1 cellular context compared by ENCODE assay signal in genomic region chr11:64225608-64226506, GRCh38.
TF ChIP-seq lines count a peak whose summit lies in the region.

A gene with protein sequence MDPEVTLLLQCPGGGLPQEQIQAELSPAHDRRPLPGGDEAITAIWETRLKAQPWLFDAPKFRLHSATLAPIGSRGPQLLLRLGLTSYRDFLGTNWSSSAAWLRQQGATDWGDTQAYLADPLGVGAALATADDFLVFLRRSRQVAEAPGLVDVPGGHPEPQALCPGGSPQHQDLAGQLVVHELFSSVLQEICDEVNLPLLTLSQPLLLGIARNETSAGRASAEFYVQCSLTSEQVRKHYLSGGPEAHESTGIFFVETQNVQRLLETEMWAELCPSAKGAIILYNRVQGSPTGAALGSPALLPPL (plus strand): TSS chr11:64226274. CDS start chr11:64226653, 379 bp downstream.
A gene with protein sequence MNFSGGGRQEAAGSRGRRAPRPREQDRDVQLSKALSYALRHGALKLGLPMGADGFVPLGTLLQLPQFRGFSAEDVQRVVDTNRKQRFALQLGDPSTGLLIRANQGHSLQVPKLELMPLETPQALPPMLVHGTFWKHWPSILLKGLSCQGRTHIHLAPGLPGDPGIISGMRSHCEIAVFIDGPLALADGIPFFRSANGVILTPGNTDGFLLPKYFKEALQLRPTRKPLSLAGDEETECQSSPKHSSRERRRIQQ (minus strand): TSS chr11:64226186. CDS start chr11:64225860, 326 bp downstream.

TF ChIP-seq in K562, 482 proteins besides CTCF, POLR2A, EP300 and RAD21 (continued from another document and continues in another):
- TF ChIP-seq, protein P1, sequence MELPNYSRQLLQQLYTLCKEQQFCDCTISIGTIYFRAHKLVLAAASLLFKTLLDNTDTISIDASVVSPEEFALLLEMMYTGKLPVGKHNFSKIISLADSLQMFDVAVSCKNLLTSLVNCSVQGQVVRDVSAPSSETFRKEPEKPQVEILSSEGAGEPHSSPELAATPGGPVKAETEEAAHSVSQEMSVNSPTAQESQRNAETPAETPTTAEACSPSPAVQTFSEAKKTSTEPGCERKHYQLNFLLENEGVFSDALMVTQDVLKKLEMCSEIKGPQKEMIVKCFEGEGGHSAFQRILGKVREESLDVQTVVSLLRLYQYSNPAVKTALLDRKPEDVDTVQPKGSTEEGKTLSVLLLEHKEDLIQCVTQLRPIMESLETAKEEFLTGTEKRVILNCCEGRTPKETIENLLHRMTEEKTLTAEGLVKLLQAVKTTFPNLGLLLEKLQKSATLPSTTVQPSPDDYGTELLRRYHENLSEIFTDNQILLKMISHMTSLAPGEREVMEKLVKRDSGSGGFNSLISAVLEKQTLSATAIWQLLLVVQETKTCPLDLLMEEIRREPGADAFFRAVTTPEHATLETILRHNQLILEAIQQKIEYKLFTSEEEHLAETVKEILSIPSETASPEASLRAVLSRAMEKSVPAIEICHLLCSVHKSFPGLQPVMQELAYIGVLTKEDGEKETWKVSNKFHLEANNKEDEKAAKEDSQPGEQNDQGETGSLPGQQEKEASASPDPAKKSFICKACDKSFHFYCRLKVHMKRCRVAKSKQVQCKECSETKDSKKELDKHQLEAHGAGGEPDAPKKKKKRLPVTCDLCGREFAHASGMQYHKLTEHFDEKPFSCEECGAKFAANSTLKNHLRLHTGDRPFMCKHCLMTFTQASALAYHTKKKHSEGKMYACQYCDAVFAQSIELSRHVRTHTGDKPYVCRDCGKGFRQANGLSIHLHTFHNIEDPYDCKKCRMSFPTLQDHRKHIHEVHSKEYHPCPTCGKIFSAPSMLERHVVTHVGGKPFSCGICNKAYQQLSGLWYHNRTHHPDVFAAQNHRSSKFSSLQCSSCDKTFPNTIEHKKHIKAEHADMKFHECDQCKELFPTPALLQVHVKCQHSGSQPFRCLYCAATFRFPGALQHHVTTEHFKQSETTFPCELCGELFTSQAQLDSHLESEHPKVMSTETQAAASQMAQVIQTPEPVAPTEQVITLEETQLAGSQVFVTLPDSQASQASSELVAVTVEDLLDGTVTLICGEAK (IDR thresholded peaks at IDR 0.05): peak; percentile 88
- TF ChIP-seq, protein P1 (CRISPR knock-in tag; IDR thresholded peaks at IDR 0.05): no peak
- TF ChIP-seq MEF2A (IDR thresholded peaks at IDR 0.05; ENCODE audit: control insufficient read depth, low read depth, low read length) (no peak), MBD2 (IDR thresholded peaks at IDR 0.05; ENCODE audit: borderline replicate concordance, low read depth) (peak; percentile 40; the same call in 1 of the 2 replicates), TAF7 (tag; IDR thresholded peaks at IDR 0.05) (no peak), RHOXF2B (CRISPR knock-in tag; conservative IDR thresholded peaks at IDR 0.05) (no peak), ZNF124 (CRISPR knock-in tag; IDR thresholded peaks at IDR 0.05) (no peak), THRB (CRISPR knock-in tag; conservative IDR thresholded peaks at IDR 0.05) (0 out of 2 replicates have a peak, but pooled peaks have one; percentile 55), ETS1 (conservative IDR thresholded peaks at IDR 0.05; ENCODE audit: control insufficient read depth, low read depth, low read length) (no peak; the same call in 1 of the 2 replicates), HIVEP1 (CRISPR knock-in tag; IDR thresholded peaks at IDR 0.05) (no peak), ATF7 (IDR thresholded peaks at IDR 0.05) (peak; percentile 41), ZBTB49 (CRISPR knock-in tag; IDR thresholded peaks at IDR 0.05; ENCODE audit: borderline replicate concordance) (no peak), STAT5B (CRISPR knock-in tag; IDR thresholded peaks at IDR 0.05) (no peak), GABPB2 (CRISPR knock-in tag; conservative IDR thresholded peaks at IDR 0.05) (no peak), E2F3 (CRISPR knock-in tag; IDR thresholded peaks at IDR 0.05) (no peak), SAFB (IDR thresholded peaks at IDR 0.05; ENCODE audit: borderline replicate concordance, low read depth, low read length) (no peak), E2F5 (CRISPR knock-in tag; IDR thresholded peaks at IDR 0.05) (no peak), SIN3A (IDR thresholded peaks at IDR 0.05; ENCODE audit: borderline replicate concordance in 2 of 2, control insufficient read depth in 1 of 2, low read depth in 2 of 2, low read length in 2 of 2) (peak in 1 of 2 experiments; percentile 82; a peak in 2 of 4 replicates), TEAD1 (CRISPR knock-in tag; IDR thresholded peaks at IDR 0.05) (peak in 1 of 2 experiments; percentile 45; a peak in 1 of 4 replicates), ZNF24 (IDR thresholded peaks at IDR 0.05) (peak; percentile 29; the same call in 1 of the 2 replicates), CREM (IDR thresholded peaks at IDR 0.05; ENCODE audit: low read depth) (peak; percentile 74), NFRKB (IDR thresholded peaks at IDR 0.05; ENCODE audit: low read depth) (0 out of 2 replicates have a peak, but pooled peaks have one; percentile 4), ETV5 (CRISPR knock-in tag; IDR thresholded peaks at IDR 0.05; ENCODE audit: low read depth) (peak; percentile 82), SIN3B (IDR thresholded peaks at IDR 0.05; ENCODE audit: low read depth) (no peak), HDAC3 (IDR thresholded peaks at IDR 0.05; ENCODE audit: borderline replicate concordance, partially characterized antibody) (no peak), NFYB (IDR thresholded peaks at IDR 0.05; ENCODE audit: extremely low read depth, insufficient read length) (no peak), THAP7 (CRISPR knock-in tag; IDR thresholded peaks at IDR 0.05) (peak; percentile 17; the same call in 1 of the 2 replicates), MBD1 (CRISPR knock-in tag; IDR thresholded peaks at IDR 0.05) (no peak)
- TF ChIP-seq, protein P2, sequence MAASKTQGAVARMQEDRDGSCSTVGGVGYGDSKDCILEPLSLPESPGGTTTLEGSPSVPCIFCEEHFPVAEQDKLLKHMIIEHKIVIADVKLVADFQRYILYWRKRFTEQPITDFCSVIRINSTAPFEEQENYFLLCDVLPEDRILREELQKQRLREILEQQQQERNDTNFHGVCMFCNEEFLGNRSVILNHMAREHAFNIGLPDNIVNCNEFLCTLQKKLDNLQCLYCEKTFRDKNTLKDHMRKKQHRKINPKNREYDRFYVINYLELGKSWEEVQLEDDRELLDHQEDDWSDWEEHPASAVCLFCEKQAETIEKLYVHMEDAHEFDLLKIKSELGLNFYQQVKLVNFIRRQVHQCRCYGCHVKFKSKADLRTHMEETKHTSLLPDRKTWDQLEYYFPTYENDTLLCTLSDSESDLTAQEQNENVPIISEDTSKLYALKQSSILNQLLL (CRISPR knock-in tag; IDR thresholded peaks at IDR 0.05; ENCODE audit: borderline replicate concordance): no peak
- TF ChIP-seq, protein P3, sequence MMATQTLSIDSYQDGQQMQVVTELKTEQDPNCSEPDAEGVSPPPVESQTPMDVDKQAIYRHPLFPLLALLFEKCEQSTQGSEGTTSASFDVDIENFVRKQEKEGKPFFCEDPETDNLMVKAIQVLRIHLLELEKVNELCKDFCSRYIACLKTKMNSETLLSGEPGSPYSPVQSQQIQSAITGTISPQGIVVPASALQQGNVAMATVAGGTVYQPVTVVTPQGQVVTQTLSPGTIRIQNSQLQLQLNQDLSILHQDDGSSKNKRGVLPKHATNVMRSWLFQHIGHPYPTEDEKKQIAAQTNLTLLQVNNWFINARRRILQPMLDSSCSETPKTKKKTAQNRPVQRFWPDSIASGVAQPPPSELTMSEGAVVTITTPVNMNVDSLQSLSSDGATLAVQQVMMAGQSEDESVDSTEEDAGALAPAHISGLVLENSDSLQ (IDR thresholded peaks at IDR 0.05): no peak
- TF ChIP-seq, protein P4, sequence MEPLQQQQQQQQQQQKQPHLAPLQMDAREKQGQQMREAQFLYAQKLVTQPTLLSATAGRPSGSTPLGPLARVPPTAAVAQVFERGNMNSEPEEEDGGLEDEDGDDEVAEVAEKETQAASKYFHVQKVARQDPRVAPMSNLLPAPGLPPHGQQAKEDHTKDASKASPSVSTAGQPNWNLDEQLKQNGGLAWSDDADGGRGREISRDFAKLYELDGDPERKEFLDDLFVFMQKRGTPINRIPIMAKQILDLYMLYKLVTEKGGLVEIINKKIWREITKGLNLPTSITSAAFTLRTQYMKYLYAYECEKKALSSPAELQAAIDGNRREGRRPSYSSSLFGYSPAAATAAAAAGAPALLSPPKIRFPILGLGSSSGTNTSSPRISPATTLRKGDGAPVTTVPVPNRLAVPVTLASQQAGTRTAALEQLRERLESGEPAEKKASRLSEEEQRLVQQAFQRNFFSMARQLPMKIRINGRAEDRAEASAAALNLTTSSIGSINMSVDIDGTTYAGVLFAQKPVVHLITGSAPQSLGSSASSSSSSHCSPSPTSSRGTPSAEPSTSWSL (CRISPR knock-in tag; IDR thresholded peaks at IDR 0.05; ENCODE audit: borderline replicate concordance): no peak
